ENCODE assay signal across 23 cellular contexts in genomic region chr1:200911361-200911760, GRCh38. TPM values are rescaled to one million over a fixed set of nuclear protein-coding genes. Genes with fewer than 3 reads are reported as not detected.
DNase-seq lines count a peak whose midpoint lies in the region; ATAC-seq, FAIRE-seq and TF ChIP-seq lines count a peak whose summit lies in the region.
"Had no signal": no experiment of that assay in that cellular context is flagged by ENCODE, and none has a peak within 500 bp of the region (broad histone marks: within the 10 kb centered on the region; RNA-seq: fewer than 3 reads in every experiment).

No MANE protein-coding gene starts in this region.

- 91 to 96% methylated on average over 24 of the region's 24 CpGs for WGBS in sigmoid colon, 2 donors
- 94% methylated on average over 24 of the region's 24 CpGs for WGBS in tibial nerve, 2 donors

- H3K4me1 ChIP-seq in kidney (ENCODE audit: control insufficient read depth in 1 of 2, insufficient read depth in 1 of 2, low read depth in 1 of 2, low read length in 2 of 2) (peaks cover 0 to 8% of the 10 kb centered on the region in 2 donors), sigmoid colon (no peaks in the 10 kb centered on the region), left lung (peaks cover 0 to 8% of the 10 kb centered on the region in 2 donors), tibial nerve (peaks cover 0 to 3% (median 0%) of the 10 kb centered on the region in 4 donors)
- H3K4me1 ChIP-seq: BE2C had no signal

- H3K36me3 ChIP-seq in kidney (ENCODE audit: control insufficient read depth in 1 of 2, insufficient read depth in 2 of 2, low read length in 2 of 2) (peaks cover 8 to 32% of the 10 kb centered on the region in 2 donors), sigmoid colon (no peaks in the 10 kb centered on the region), left lung (peaks cover 0 to 3% of the 10 kb centered on the region in 2 donors), tibial nerve (no peaks in the 10 kb centered on the region)
- H3K36me3 ChIP-seq: BE2C had no signal

- TF ChIP-seq POLR2A in sigmoid colon (IDR thresholded peaks at IDR 0.05) (no peak), tibial nerve (IDR thresholded peaks at IDR 0.05) (no peak)

- H3K9ac ChIP-seq in kidney (ENCODE audit: low read length in 2 of 2), result no peak overlapping the region

- DNase-seq in RWPE1 (ENCODE audit: low spot score), result no peak
- peak; percentile 66 for DNase-seq in kidney
- peak; percentile 48 for DNase-seq in sigmoid colon
- DNase-seq in left lung, result no peak
- DNase-seq in tibial nerve (ENCODE audit: low spot score in 2 of 2), result no peak
- DNase-seq in DMS114 treated with DMSO at 0.1 percent for 48 hours (lab: John Stamatoyannopoulos, UW; ENCODE audit: unreplicated experiment), result no peak
- DNase-seq: ACHN; BE2C; C1 segment of cervical spinal cord; CD4-positive, CD25-positive, alpha-beta regulatory T cell; CD8-positive, alpha-beta memory T cell; COR-L47; DMS153; DMS79; GDM1; HCEC 1CT had no signal

- POLR2A ChIA-PET in RWPE1 (lab: Yijun Ruan, JAX; ENCODE audit: low non-redundant PET), result no interaction called here

- ATAC-seq in left lung (no peak), HG03196 (IDR thresholded peaks at IDR 0.05; ENCODE audit: unreplicated experiment) (no peak)

- H3K27me3 ChIP-seq in sigmoid colon, result peaks cover 0 to 5% (median 0%) of the 10 kb centered on the region in 3 donors
- H3K27me3 ChIP-seq in left lung, result peaks cover 0 to 5% of the 10 kb centered on the region in 2 donors
- H3K27me3 ChIP-seq in tibial nerve, result no peaks in the 10 kb centered on the region
- H3K27me3 ChIP-seq: BE2C had no signal

- H3K9me3 ChIP-seq in kidney (ENCODE audit: control insufficient read depth in 1 of 2, low read length in 2 of 2), result no peaks in the 10 kb centered on the region
- no peaks in the 10 kb centered on the region for H3K9me3 ChIP-seq in sigmoid colon
- H3K9me3 ChIP-seq in left lung, result no peaks in the 10 kb centered on the region
- no peaks in the 10 kb centered on the region for H3K9me3 ChIP-seq in tibial nerve
- H3K9me3 ChIP-seq: BE2C had no signal

- TF ChIP-seq CTCF in RWPE1 (conservative IDR thresholded peaks at IDR 0.05; ENCODE audit: low read depth) (no peak), kidney (IDR thresholded peaks at IDR 0.05; ENCODE audit: borderline replicate concordance, extremely low read depth, insufficient read depth) (no peak), sigmoid colon (IDR thresholded peaks at IDR 0.05) (no peak), left lung (IDR thresholded peaks at IDR 0.05) (no peak), tibial nerve (IDR thresholded peaks at IDR 0.05) (no peak)

- no peak for FAIRE-seq in kidney (lab: Jason Lieb, UNC)
- FAIRE-seq: A204.1, D721Med had no signal

- CTCF ChIA-PET in RWPE1 (lab: Yijun Ruan, JAX), result no interaction called here

- peak overlapping the region; percentile 89 for H3K27ac ChIP-seq in RWPE1
- no peak overlapping the region for H3K27ac ChIP-seq in kidney (ENCODE audit: low read depth in 2 of 2, low read length in 2 of 2)
- no peak overlapping the region for H3K27ac ChIP-seq in sigmoid colon
- no peak overlapping the region for H3K27ac ChIP-seq in left lung
- H3K27ac ChIP-seq in tibial nerve, result no peak overlapping the region
- H3K27ac ChIP-seq: HL-60 had no signal

- H3K4me3 ChIP-seq in kidney (ENCODE audit: low read length in 2 of 2) (no peak overlapping the region), sigmoid colon (no peak overlapping the region), left lung (no peak overlapping the region), tibial nerve (no peak overlapping the region)

- intact Hi-C loops in kidney (cut with DNase I), result no loop called here
- intact Hi-C loops in sigmoid colon (cut with DNase I), result no loop called here
- intact Hi-C loops in left lung (cut with DNase I), result no loop called here

- TF ChIP-seq EP300 in sigmoid colon (IDR thresholded peaks at IDR 0.05) (no peak), tibial nerve (IDR thresholded peaks at IDR 0.05) (no peak)

RNA-seq across cellular contexts. Expression of gene INAVA, which starts 16.7 kb away (rescaled TPM):
- total RNA-seq in kidney (48.8 TPM), sigmoid colon (1 to 10 TPM in 1 of 4 donors, under 1 TPM in 3; 0.27 to 1.4 (median 0.44) TPM), left lung (10 to 100 TPM in 1 of 2 donors, 1 to 10 TPM in 1; 5.5 to 23.7 TPM), tibial nerve (not detected)
- polyA plus RNA-seq in kidney (ENCODE audit: insufficient read depth, low read depth, low replicate concordance) (22.1 TPM), sigmoid colon (100 to 1,000 TPM in 2 of 3 donors, 10 to 100 TPM in 1; 78.9 to 176 (median 138) TPM)
- total RNA-seq: CD4-positive, CD25-positive, alpha-beta regulatory T cell; HT1080 had no signal

RNA-seq across cellular contexts. Expression of gene GPR25, which starts 38.6 kb away (rescaled TPM):
- 0.19 TPM for total RNA-seq in kidney
- not detected for polyA plus RNA-seq in kidney (ENCODE audit: insufficient read depth, low read depth, low replicate concordance)
- total RNA-seq in sigmoid colon, result not detected
- 1 to 10 TPM in 1 of 3 donors, not detected in 2; 1.0 TPM for polyA plus RNA-seq in sigmoid colon
- under 1 TPM; 0.26 to 0.52 TPM for total RNA-seq in left lung
- not detected for total RNA-seq in tibial nerve
- total RNA-seq: Daoy, H4, HT1080 had no signal

Comparison
In these comparisons a context has a peak if more than half of its experiments do, and no peak if none do; other contexts are left out.
1. DNase-seq: peak in kidney (single experiment) and sigmoid colon (single experiment); none in RWPE1 (single experiment), left lung (0 of 2), tibial nerve (0 of 2) and DMS114 treated with DMSO at 0.1 percent for 48 hours (single experiment).